ENCODE assay signal across 16 cellular contexts in genomic region chr17:47879028-47879585, GRCh38. TPM values are rescaled to one million over a fixed set of nuclear protein-coding genes. Genes with fewer than 3 reads are reported as not detected.
A peak's percentile ranks its signal among the peaks of the same experiment; 100 is the strongest.
DNase-seq lines count a peak whose midpoint lies in the region; ATAC-seq and TF ChIP-seq lines count a peak whose summit lies in the region.
"Had no signal": no experiment of that assay in that cellular context is flagged by ENCODE, and none has a peak within 500 bp of the region (broad histone marks: within the 10 kb centered on the region; RNA-seq: fewer than 3 reads in every experiment).

No MANE protein-coding gene starts in this region.

- TF ChIP-seq CTCF in brain microvascular endothelial cell (IDR thresholded peaks at IDR 0.05; ENCODE audit: low read depth, low read length, missing control alignments) (no peak), ovary (IDR thresholded peaks at IDR 0.05) (no peak)

- no peaks in the 10 kb centered on the region for H3K36me3 ChIP-seq in brain microvascular endothelial cell (replicated peaks)
- no peaks in the 10 kb centered on the region for H3K36me3 ChIP-seq in ovary
- H3K36me3 ChIP-seq: MG63, neutrophil had no signal

- peaks cover 13% of the 10 kb centered on the region for H3K27me3 Mint-ChIP-seq in activated CD4-positive, alpha-beta T cell treated with anti-CD3 and anti-CD28 coated beads for 36 hours

- no peaks in the 10 kb centered on the region for H3K9me3 ChIP-seq in ovary
- H3K9me3 ChIP-seq: A549, MG63, neutrophil had no signal

- ATAC-seq in activated CD4-positive, alpha-beta T cell treated with anti-CD3 and anti-CD28 coated beads for 36 hours: peak; percentile 73
- ATAC-seq in GM21529 (IDR thresholded peaks at IDR 0.05; ENCODE audit: unreplicated experiment): no peak

- 52 to 70% (median 59%) methylated on average over 2 of the region's 2 CpGs for WGBS in ovary, 3 donors

- no peaks in the 10 kb centered on the region for H3K9me3 Mint-ChIP-seq in activated CD4-positive, alpha-beta T cell treated with anti-CD3 and anti-CD28 coated beads for 36 hours (ENCODE audit: low read depth)

- peaks cover 11% of the 10 kb centered on the region for H3K27me3 ChIP-seq in brain microvascular endothelial cell (replicated peaks)
- no peaks in the 10 kb centered on the region for H3K27me3 ChIP-seq in ovary
- H3K27me3 ChIP-seq: MG63 had no signal

- intact Hi-C loops in activated CD4-positive, alpha-beta T cell treated with anti-CD3 and anti-CD28 coated beads for 36 hours (cut with DNase I, micrococcal nuclease): no loop called here
- intact Hi-C loops in ovary (cut with DNase I): no loop called here

- TF ChIP-seq EP300 in ovary (IDR thresholded peaks at IDR 0.05): no peak

- TF ChIP-seq POLR2A in ovary (IDR thresholded peaks at IDR 0.05): no peak

- H3K27ac Mint-ChIP-seq in activated CD4-positive, alpha-beta T cell treated with anti-CD3 and anti-CD28 coated beads for 36 hours: no peak overlapping the region

- in situ Hi-C loops in brain microvascular endothelial cell (cut with HindIII; ENCODE audit: low pct_ligation_motif_present, low sequenced_read_pairs): no loop called here

- H3K27ac ChIP-seq in brain microvascular endothelial cell (no peak overlapping the region), ovary (no peak overlapping the region)
- H3K27ac ChIP-seq: neutrophil had no signal

- no peak overlapping the region for H3K4me3 Mint-ChIP-seq in activated CD4-positive, alpha-beta T cell treated with anti-CD3 and anti-CD28 coated beads for 36 hours

- H3K4me1 ChIP-seq in ovary (ENCODE audit: insufficient read depth): no peaks in the 10 kb centered on the region

- H3K4me1 Mint-ChIP-seq in activated CD4-positive, alpha-beta T cell treated with anti-CD3 and anti-CD28 coated beads for 36 hours: peaks cover 20% of the 10 kb centered on the region

- DNase-seq in activated CD4-positive, alpha-beta T cell treated with anti-CD3 and anti-CD28 coated beads for 36 hours: no peak
- no peak for DNase-seq in activated CD4-positive, alpha-beta T cell treated with anti-CD3 and anti-CD28 coated beads for 4 hours
- peak; percentile 23 to 31 for DNase-seq in Kasumi-1 (lab: John Stamatoyannopoulos, UW)
- peak; percentile 59 for DNase-seq in brain microvascular endothelial cell
- DNase-seq in skeletal muscle cell (ENCODE audit: low read depth): peak; percentile 44
- DNase-seq in GM19238 (ENCODE audit: insufficient read length, low spot score): no peak
- DNase-seq in ovary: no peak
- DNase-seq: activated CD4-positive, CD25-positive, alpha-beta regulatory T cell; COR-L47; effector memory CD4-positive, alpha-beta T cell; MG63; NCI-H2171 treated with DMSO at 0.1 percent for 48 hours had no signal

- no peaks in the 10 kb centered on the region for H3K36me3 Mint-ChIP-seq in activated CD4-positive, alpha-beta T cell treated with anti-CD3 and anti-CD28 coated beads for 36 hours (ENCODE audit: low read depth)

- H3K4me3 ChIP-seq in brain microvascular endothelial cell (ENCODE audit: low read depth, low read length) (no peak overlapping the region), skeletal muscle cell (ENCODE audit: low read depth, low read length) (no peak overlapping the region), ovary (no peak overlapping the region)
- H3K4me3 ChIP-seq: A549, MG63 had no signal

- POLR2A ChIA-PET in activated CD4-positive, alpha-beta T cell treated with anti-CD3 and anti-CD28 coated beads for 36 hours (lab: Charles Lee): no interaction called here

- CTCF ChIA-PET in activated CD4-positive, alpha-beta T cell treated with anti-CD3 and anti-CD28 coated beads for 36 hours (lab: Charles Lee): interaction anchor here (0.6 to 17.0 kb wide), 6 partner anchors 10 to 139 kb away, joined by 3 to 414 read pairs (median 4); partner anchors contain the start of genes SCRN2 and SP6

RNA-seq across cellular contexts. Expression of gene SP2, which starts 16.9 kb away (rescaled TPM):
- 10 to 100 TPM; 15.7 to 19.8 TPM for total RNA-seq in activated CD4-positive, alpha-beta T cell treated with anti-CD3 and anti-CD28 coated beads for 36 hours
- 10 to 100 TPM in 5 of 7 donors, 1 to 10 TPM in 2; 2.6 to 22.5 (median 14.6) TPM for total RNA-seq in ovary
- 10 to 100 TPM; 15.0 to 19.4 TPM for polyA plus RNA-seq in ovary

RNA-seq across cellular contexts. Expression of gene SP6, which starts 28.1 kb away (rescaled TPM):
- under 1 TPM; 0.07 to 0.14 TPM for total RNA-seq in activated CD4-positive, alpha-beta T cell treated with anti-CD3 and anti-CD28 coated beads for 36 hours
- 1 to 10 TPM in 5 of 7 donors, under 1 TPM in 2; 0.66 to 4.3 (median 1.3) TPM for total RNA-seq in ovary
- polyA plus RNA-seq in ovary: 1 to 10 TPM in 1 of 2 donors, under 1 TPM in 1; 0.25 to 1.1 TPM

RNA-seq across cellular contexts. Expression of gene SCRN2, which starts 38.0 kb away (rescaled TPM):
- total RNA-seq in activated CD4-positive, alpha-beta T cell treated with anti-CD3 and anti-CD28 coated beads for 36 hours: 10 to 100 TPM; 21.5 to 25.2 TPM
- 10 to 100 TPM; 25.4 to 43.9 (median 36.8) TPM for total RNA-seq in ovary
- 10 to 100 TPM in 1 of 2 donors, 1 to 10 TPM in 1; 5.6 to 45.5 TPM for polyA plus RNA-seq in ovary

RNA-seq across cellular contexts. Expression of gene LRRC46, which starts 47.6 kb away (rescaled TPM):
- total RNA-seq in activated CD4-positive, alpha-beta T cell treated with anti-CD3 and anti-CD28 coated beads for 36 hours: under 1 TPM; 0.46 to 0.82 TPM
- total RNA-seq in ovary: 10 to 100 TPM in 1 of 7 donors, 1 to 10 TPM in 3, under 1 TPM in 3; 0.35 to 17.1 (median 1.2) TPM
- 1 to 10 TPM in 1 of 2 donors, under 1 TPM in 1; 0.31 to 1.6 TPM for polyA plus RNA-seq in ovary
- total RNA-seq: lung microvascular endothelial cell had no signal

RNA-seq across cellular contexts. Expression of gene MRPL10, which starts 47.8 kb away (rescaled TPM):
- total RNA-seq in activated CD4-positive, alpha-beta T cell treated with anti-CD3 and anti-CD28 coated beads for 36 hours: 10 to 100 TPM; 66.9 to 70.9 TPM
- total RNA-seq in ovary: 10 to 100 TPM; 30.4 to 59.5 (median 48.4) TPM
- 10 to 100 TPM; 55.9 to 64.4 TPM for polyA plus RNA-seq in ovary

Comparison
In these comparisons a context has a peak if more than half of its experiments do, and no peak if none do; other contexts are left out.
1. DNase-seq: peak in Kasumi-1 (2 of 2), brain microvascular endothelial cell (single experiment) and skeletal muscle cell (single experiment); none in activated CD4-positive, alpha-beta T cell treated with anti-CD3 and anti-CD28 coated beads for 36 hours (single experiment), activated CD4-positive, alpha-beta T cell treated with anti-CD3 and anti-CD28 coated beads for 4 hours (0 of 2), GM19238 (single experiment) and ovary (0 of 5).